9 cellular contexts compared by ENCODE assay signal in genomic region chrX:68694429-68695205, GRCh38. TPM values are rescaled to one million over a fixed set of nuclear protein-coding genes. Genes with fewer than 3 reads are reported as not detected.
DNase-seq lines count a peak whose midpoint lies in the region; ATAC-seq, FAIRE-seq and TF ChIP-seq lines count a peak whose summit lies in the region.
"Had no signal": no experiment of that assay in that cellular context is flagged by ENCODE, and none has a peak within 500 bp of the region (broad histone marks: within the 10 kb centered on the region; RNA-seq: fewer than 3 reads in every experiment).

No MANE protein-coding gene starts in this region.

- peak in 1 of 4 donors; percentile 34 for ATAC-seq in heart left ventricle
- ATAC-seq in Right ventricle myocardium superior (ENCODE audit: poor library complexity), result no peak
- ATAC-seq in K562, result peak; percentile 33
- ATAC-seq in left colon, result no peak
- no peak for ATAC-seq in GM19328 (IDR thresholded peaks at IDR 0.05; ENCODE audit: unreplicated experiment)

- H3K9me3 ChIP-seq in heart left ventricle (no peaks in the 10 kb centered on the region), K562 (replicated peaks; ENCODE audit: control insufficient read depth, insufficient read depth, low read depth, low read length) (no peaks in the 10 kb centered on the region), mesodermal cell (ENCODE audit: control insufficient read depth, low read length) (no peaks in the 10 kb centered on the region)

- no peak for TF ChIP-seq CTCF in heart left ventricle (IDR thresholded peaks at IDR 0.05)
- no peak for TF ChIP-seq CTCF in K562 (IDR thresholded peaks at IDR 0.05 in 2 of 3, conservative IDR thresholded peaks at IDR 0.05 in 1 of 3; ENCODE audit: insufficient read depth in 2 of 3, low read depth in 1 of 3, low read length in 3 of 3)

- TF ChIP-seq POLR2A in heart left ventricle (IDR thresholded peaks at IDR 0.05) (no peak), K562 (conservative IDR thresholded peaks at IDR 0.05) (no peak)

- H3K4me3 ChIP-seq in heart left ventricle (peak overlapping the region; percentile 43 to 84 (median 64)), K562 (peak overlapping the region; percentile 62), mesodermal cell (ENCODE audit: extremely low read depth, insufficient read depth, low read length, poor library complexity, severe bottlenecking) (peak overlapping the region; percentile 53), urinary bladder (ENCODE audit: low read depth, low read length) (peak overlapping the region; percentile 54)

- in situ Hi-C loops in K562 (cut with MboI), result no loop called here

- CTCF ChIA-PET in K562 (lab: Yijun Ruan, JAX; ENCODE audit: low intra/inter-chr PET ratio), result no interaction called here

- peak overlapping the region; percentile 71 to 92 for H3K9ac ChIP-seq in K562 (ENCODE audit: insufficient read depth in 1 of 2, low read depth in 2 of 2, low read length in 2 of 2)

- intact Hi-C loops in heart left ventricle (cut with DNase I) (no loop called here), Right ventricle myocardium superior (cut with DNase I) (no loop called here), K562 (cut with micrococcal nuclease) (loop anchor here (10.0 kb wide), 2 partner anchors 180 to 510 kb away; no protein-coding TSS in a partner anchor), left colon (cut with DNase I, micrococcal nuclease) (no loop called here)

- BruUV-seq in K562 (replicated peaks; lab: Mats Ljungman, UMichigan), result no TSS peak

- H3K4me1 ChIP-seq in heart left ventricle (peaks cover 0 to 58% (median 10%) of the 10 kb centered on the region in 12 donors), K562 (replicated peaks in 1 of 2; ENCODE audit: control insufficient read depth in 2 of 2, insufficient read depth in 2 of 2, low read length in 2 of 2) (peaks cover 9 to 20% of the 10 kb centered on the region in 2 experiments; a peak in 4 of 5 replicates), mesodermal cell (ENCODE audit: control insufficient read depth, insufficient read depth, low read length, poor library complexity, severe bottlenecking) (peaks cover 19% of the 10 kb centered on the region), urinary bladder (ENCODE audit: insufficient read depth) (no peaks in the 10 kb centered on the region)

- peak overlapping the region; percentile 80 for H3K4me2 ChIP-seq in K562 (ENCODE audit: insufficient read depth, low read length)

- WGBS in heart left ventricle, 4 donors, result 49 to 58% (median 55%) methylated on average over 17 of the region's 17 CpGs
- 5% methylated on average over 11 of the region's 17 CpGs for WGBS in K562 (ENCODE audit: insufficient coverage, low coverage, missing lambda C conversion rate)
- 39 to 59% methylated on average over 4 to 10 of the region's 17 CpGs for WGBS in mesodermal cell (ENCODE audit: insufficient coverage in 2 of 2), 2 experiments
- WGBS in urinary bladder, result 69% methylated on average over 17 of the region's 17 CpGs

- POLR2A ChIA-PET in K562 (lab: Yijun Ruan, JAX), result interaction anchor here (0.7 to 1.1 kb wide), 3 partner anchors 9 to 468 kb away, joined by 3 read pairs; no protein-coding TSS in a partner anchor

- H2AFZ ChIP-seq in K562 (ENCODE audit: low read depth, low read length), result no peak overlapping the region

- H3K27ac ChIP-seq in heart left ventricle (peak overlapping the region in 11 of 12 donors; percentile 54 to 92 (median 82)), K562 (ENCODE audit: extremely low read depth, low read depth, low read length) (peak overlapping the region; percentile 67), mesodermal cell (ENCODE audit: low read depth, low read length, severe bottlenecking) (no peak overlapping the region), urinary bladder (ENCODE audit: low read depth) (no peak overlapping the region)

- H3K27me3 ChIP-seq in heart left ventricle, result no peaks in the 10 kb centered on the region
- peaks cover 0 to 8% of the 10 kb centered on the region in 2 experiments; a peak in 1 of 5 replicates for H3K27me3 ChIP-seq in K562 (ENCODE audit: control insufficient read depth in 2 of 2, insufficient read depth in 2 of 2, low read length in 2 of 2)

- H3K79me2 ChIP-seq in K562 (ENCODE audit: control insufficient read depth, insufficient read depth, low read length), result peaks cover 68% of the 10 kb centered on the region

- no peaks in the 10 kb centered on the region for H3K36me3 ChIP-seq in heart left ventricle
- peaks cover 12% of the 10 kb centered on the region; the same call in 2 of the 3 replicates for H3K36me3 ChIP-seq in K562 (ENCODE audit: control insufficient read depth, insufficient read depth, low read length)
- no peaks in the 10 kb centered on the region for H3K36me3 ChIP-seq in mesodermal cell (ENCODE audit: control insufficient read depth, insufficient read depth, low read length)
- H3K36me3 ChIP-seq in urinary bladder (ENCODE audit: insufficient read depth), result no peaks in the 10 kb centered on the region

- no peak for TF ChIP-seq RAD21 in K562 (CRISPR knock-in tag; conservative IDR thresholded peaks at IDR 0.05 in 1 of 2, IDR thresholded peaks at IDR 0.05 in 1 of 2)

- DNase-seq in heart left ventricle, result no peak
- no peak for DNase-seq in Right ventricle myocardium superior
- DNase-seq in K562 (ENCODE audit: extremely low read depth in 1 of 4, low spot score in 3 of 4), result peak in 2 of 4 experiments; percentile 35 to 46
- DNase-seq in left colon, result no peak
- no peak for DNase-seq in SIG-M5 treated with dmso at 0.1 percent for 504 hours (lab: John Stamatoyannopoulos, UW; ENCODE audit: unreplicated experiment)
- DNase-seq: activated CD4-positive, CD25-positive, alpha-beta regulatory T cell had no signal

- TF ChIP-seq EP300 in K562 (IDR thresholded peaks at IDR 0.05; ENCODE audit: low read length), result no peak

- peak; percentile 29 for FAIRE-seq in K562 (lab: Jason Lieb, UNC)

- peaks cover 6% of the 10 kb centered on the region for H4K20me1 ChIP-seq in K562 (replicated peaks; ENCODE audit: control insufficient read depth, insufficient read depth, low read length)

- no peaks in the 10 kb centered on the region for H3K9me1 ChIP-seq in K562 (ENCODE audit: control insufficient read depth, insufficient read depth, low read length)

TF ChIP-seq in K562, 482 proteins besides CTCF, POLR2A, EP300 and RAD21 (continues in another document):
- TF ChIP-seq ZNF639 (CRISPR knock-in tag; conservative IDR thresholded peaks at IDR 0.05 in 1 of 2, IDR thresholded peaks at IDR 0.05 in 1 of 2) (no peak), DLX4 (CRISPR knock-in tag; IDR thresholded peaks at IDR 0.05) (no peak), FOXO4 (CRISPR knock-in tag; IDR thresholded peaks at IDR 0.05) (no peak), JUNB (CRISPR knock-in tag; conservative IDR thresholded peaks at IDR 0.05) (no peak), ZNF41 (CRISPR knock-in tag; conservative IDR thresholded peaks at IDR 0.05) (no peak)

RNA-seq across cellular contexts. Expression of gene STARD8, which starts 47.2 kb away (rescaled TPM):
- total RNA-seq in heart left ventricle (10 to 100 TPM in 3 of 9 donors, 1 to 10 TPM in 6; 5.6 to 17.5 (median 7.1) TPM), Right ventricle myocardium superior (10.5 TPM), K562 (2014; rRNA removed) (19.9 and 27.1 TPM in 2 replicates), K562 (2014; rRNA removed; fragmentation: Illumina TruSeq; extraction: Trizol) (8.0 and 9.1 TPM in 2 replicates), K562 (2015; rRNA removed; fragmentation: Illumina TruSeq; extraction: Trizol) (8.5 and 9.2 TPM in 2 replicates), K562 (2021) (30.2 and 35.0 TPM in 2 replicates), urinary bladder (6.5 TPM), left colon (1 to 10 TPM; 1.7 to 2.3 TPM)
- polyA plus RNA-seq in heart left ventricle (1 to 10 TPM; 4.2 to 6.5 TPM), K562 (2011; rRNA removed) (18.6 and 20.1 TPM in 2 replicates), K562 (2014; fragmentation: Illumina TruSeq; extraction: Trizol) (15.9 and 21.4 TPM in 2 replicates), K562 (2014; fragmentation: Nextera tagmentation; extraction: Ambion mirVana) (1 to 10 TPM; 1.6 to 1.9 TPM), K562 (2014; rRNA removed) (17.7 and 18.4 TPM in 2 replicates), urinary bladder (12.4 TPM)
- 38.1 and 60.0 TPM in 2 replicates for total RNA-seq in K562 (2011; cell fraction: chromatin; rRNA removed; ENCODE audit: low replicate concordance)
- 38.0 TPM in 2 replicates for total RNA-seq in K562 (2011; cell fraction: nucleolus; rRNA removed)
- 29.8 and 33.7 TPM in 2 replicates for total RNA-seq in K562 (2011; cell fraction: nucleoplasm; rRNA removed)
- polyA plus RNA-seq in K562 (2011; cell fraction: cytosol; rRNA removed), result 19.5 and 27.1 TPM in 2 replicates
- 57.2 and 86.0 TPM in 2 replicates for polyA plus RNA-seq in K562 (2011; cell fraction: nucleus; rRNA removed)
- polyA plus RNA-seq in K562 (2012), result 16.9 and 20.5 TPM in 2 replicates
- polyA minus RNA-seq in K562 (2011; rRNA and poly(A)+ RNA removed), result 16.7 and 26.6 TPM in 2 replicates
- 23.9 and 27.2 TPM in 2 replicates for polyA minus RNA-seq in K562 (2011; cell fraction: cytosol; rRNA and poly(A)+ RNA removed)
- polyA minus RNA-seq in K562 (2011; cell fraction: nucleus; rRNA and poly(A)+ RNA removed), result 15.7 and 16.7 TPM in 2 replicates
- 14.4 TPM for polyA plus RNA-seq in mesodermal cell (2013, experiment 1 of 2)
- 9.2 TPM for polyA plus RNA-seq in mesodermal cell (2013, experiment 2 of 2)

Comparison
In these comparisons a context has a peak if more than half of its experiments do, and no peak if none do; other contexts are left out.
1. H3K27ac ChIP-seq: peak in heart left ventricle (11 of 12) and K562 (single experiment); none in mesodermal cell (single experiment) and urinary bladder (single experiment).
2. Peak in every context shown above with its lines, with median percentiles within 50 percentile points of each other: H3K4me3 ChIP-seq.